Comparison of ENCODE assay signal across 9 cellular contexts in the genomic region with DNA sequence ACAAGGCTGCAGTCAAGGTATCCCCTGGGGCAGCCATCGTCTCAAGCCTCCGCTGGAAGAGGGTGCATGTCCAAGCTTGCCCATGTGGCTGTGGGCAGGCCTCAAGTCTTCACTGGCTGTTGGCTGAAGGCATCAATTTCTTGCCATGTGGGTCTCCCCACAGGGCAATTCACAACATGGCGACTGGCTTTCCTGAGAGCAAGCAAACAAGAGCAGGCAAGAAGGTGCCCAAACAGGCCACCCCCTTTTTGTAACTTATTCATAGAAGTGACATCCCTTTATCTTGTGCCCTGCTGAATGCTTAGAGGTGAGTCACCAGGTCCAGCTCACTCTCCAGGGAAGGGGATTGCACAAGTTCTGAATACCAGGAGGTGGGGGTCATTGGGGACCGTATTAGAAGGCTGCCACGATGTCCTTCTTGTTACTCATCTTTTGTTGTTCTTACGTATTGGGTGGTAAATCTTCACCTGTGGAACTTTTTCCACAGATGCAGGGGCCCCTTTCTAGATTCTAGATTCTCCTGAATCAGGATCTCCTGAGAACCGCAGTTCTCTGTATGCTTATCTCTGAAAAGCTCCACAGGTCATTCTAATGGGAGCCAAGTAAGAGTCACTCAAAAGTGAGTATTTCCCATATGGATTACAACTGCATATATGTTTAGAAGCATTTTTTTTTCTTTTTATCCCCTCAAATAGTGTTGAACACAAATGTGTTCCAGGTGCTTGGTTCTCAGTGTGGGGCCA. TPM values are rescaled to one million over a fixed set of nuclear protein-coding genes. Genes with fewer than 3 reads are reported as not detected.
A peak's percentile ranks its signal among the peaks of the same experiment; 100 is the strongest.
DNase-seq lines count a peak whose midpoint lies in the region; ATAC-seq and TF ChIP-seq lines count a peak whose summit lies in the region.
"Had no signal": no experiment of that assay in that cellular context is flagged by ENCODE, and none has a peak within 500 bp of the region (broad histone marks: within the 10 kb centered on the region; RNA-seq: fewer than 3 reads in every experiment).

No MANE protein-coding gene starts in this region.

- H3K79me2 ChIP-seq in neural cell (replicated peaks; ENCODE audit: insufficient read depth, low read length): no peaks in the 10 kb centered on the region

- H3F3A ChIP-seq in neural cell (ENCODE audit: insufficient read depth, low read length, poor library complexity, severe bottlenecking): peaks cover 8% of the 10 kb centered on the region

- no peak for ATAC-seq in activated CD4-positive, CD25-positive, alpha-beta regulatory T cell treated with anti-CD3 and anti-CD28 coated beads, Interleukin-2, amount 50 U/mL, for 24 hours
- ATAC-seq in HG02852 (IDR thresholded peaks at IDR 0.05; ENCODE audit: unreplicated experiment) (no peak), HG03439 (IDR thresholded peaks at IDR 0.05; ENCODE audit: unreplicated experiment) (no peak)

- H3K9me3 ChIP-seq in neural cell (ENCODE audit: low read length): no peaks in the 10 kb centered on the region

- intact Hi-C loops in CD14-positive monocyte (cut with micrococcal nuclease): no loop called here

- no peak for TF ChIP-seq EP300 in neural cell (conservative IDR thresholded peaks at IDR 0.05; ENCODE audit: poor library complexity, severe bottlenecking)

- peaks cover 0 to 6% (median 3%) of the 10 kb centered on the region in 7 donors for H3K9me3 Mint-ChIP-seq in CD14-positive monocyte
- peaks cover 9% of the 10 kb centered on the region for H3K9me3 Mint-ChIP-seq in T-helper 2 cell treated with Interferon-gamma antibody and Interleukin-4, amounts not matched to agents 5 μg/mL and 100 μg/mL, for 36 hours
- H3K9me3 Mint-ChIP-seq: activated naive CD8-positive, alpha-beta T cell treated with anti-CD3 and anti-CD28 coated beads for 36 hours had no signal

- H3K36me3 ChIP-seq in neural cell (ENCODE audit: insufficient read depth, low read length): no peaks in the 10 kb centered on the region

- H3K4me1 Mint-ChIP-seq in CD14-positive monocyte: peaks cover 30% of the 10 kb centered on the region
- peaks cover 7% of the 10 kb centered on the region for H3K4me1 Mint-ChIP-seq in T-helper 2 cell treated with Interferon-gamma antibody and Interleukin-4, amounts not matched to agents 5 μg/mL and 100 μg/mL, for 36 hours (ENCODE audit: low read depth)
- H3K4me1 Mint-ChIP-seq: activated naive CD8-positive, alpha-beta T cell treated with anti-CD3 and anti-CD28 coated beads for 36 hours had no signal

- no peaks in the 10 kb centered on the region for H4K20me1 ChIP-seq in neural cell (ENCODE audit: insufficient read depth)

- H3K27ac ChIP-seq in neural cell (ENCODE audit: low read length): peak overlapping the region; percentile 36

- peak overlapping the region in 2 of 7 donors; percentile 33 to 64 for H3K27ac Mint-ChIP-seq in CD14-positive monocyte
- H3K27ac Mint-ChIP-seq in T-helper 2 cell treated with Interferon-gamma antibody and Interleukin-4, amounts not matched to agents 5 μg/mL and 100 μg/mL, for 36 hours: no peak overlapping the region
- H3K27ac Mint-ChIP-seq: activated naive CD8-positive, alpha-beta T cell treated with anti-CD3 and anti-CD28 coated beads for 36 hours had no signal

- H3K27me3 ChIP-seq in neural cell (ENCODE audit: insufficient read depth, low read depth, low read length): no peaks in the 10 kb centered on the region

- H3K4me3 ChIP-seq in epithelial cell of proximal tubule (ENCODE audit: low read depth, low read length): no peak overlapping the region
- H3K4me3 ChIP-seq in neural cell (ENCODE audit: low read length): peak overlapping the region; percentile 33

- H3K36me3 Mint-ChIP-seq in CD14-positive monocyte: peaks cover 0 to 3% of the 10 kb centered on the region in 2 donors
- H3K36me3 Mint-ChIP-seq in T-helper 2 cell treated with Interferon-gamma antibody and Interleukin-4, amounts not matched to agents 5 μg/mL and 100 μg/mL, for 36 hours (ENCODE audit: low read depth): no peaks in the 10 kb centered on the region
- H3K36me3 Mint-ChIP-seq: activated naive CD8-positive, alpha-beta T cell treated with anti-CD3 and anti-CD28 coated beads for 36 hours had no signal

- TF ChIP-seq CTCF in CD14-positive monocyte (IDR thresholded peaks at IDR 0.05) (no peak), epithelial cell of proximal tubule (conservative IDR thresholded peaks at IDR 0.05; ENCODE audit: low read depth, low read length) (no peak), neural cell (IDR thresholded peaks at IDR 0.05; ENCODE audit: poor library complexity, severe bottlenecking) (no peak)

- peaks cover 3 to 6% (median 4%) of the 10 kb centered on the region in 3 donors for H3K27me3 Mint-ChIP-seq in CD14-positive monocyte (ENCODE audit: low read depth in 3 of 3)
- no peaks in the 10 kb centered on the region for H3K27me3 Mint-ChIP-seq in T-helper 2 cell treated with Interferon-gamma antibody and Interleukin-4, amounts not matched to agents 5 μg/mL and 100 μg/mL, for 36 hours (ENCODE audit: low read depth)

- peak overlapping the region in 1 of 2 donors; percentile 49 for H3K4me3 Mint-ChIP-seq in CD14-positive monocyte
- no peak overlapping the region for H3K4me3 Mint-ChIP-seq in T-helper 2 cell treated with Interferon-gamma antibody and Interleukin-4, amounts not matched to agents 5 μg/mL and 100 μg/mL, for 36 hours
- H3K4me3 Mint-ChIP-seq: activated naive CD8-positive, alpha-beta T cell treated with anti-CD3 and anti-CD28 coated beads for 36 hours had no signal

- H3K9ac ChIP-seq in neural cell (ENCODE audit: low read length): no peak overlapping the region

- H2AFZ ChIP-seq in neural cell (ENCODE audit: low read depth, low read length): no peak overlapping the region

- no peaks in the 10 kb centered on the region for H3K9me2 ChIP-seq in neural cell (ENCODE audit: insufficient read depth, low read length)

- TF ChIP-seq RAD21 in neural cell (conservative IDR thresholded peaks at IDR 0.05): no peak

- DNase-seq in CD14-positive monocyte (ENCODE audit: low spot score) (peak; percentile 63), NCI-H1105 (lab: John Stamatoyannopoulos, UW) (peak; percentile 12), epithelial cell of proximal tubule (ENCODE audit: low read depth) (peak; percentile 99)
- no peak for DNase-seq in T-helper 2 cell treated with Interferon-gamma antibody and Interleukin-4, amounts not matched to agents 5 μg/mL and 100 μg/mL, for 36 hours (ENCODE audit: low spot score)
- DNase-seq: activated naive CD8-positive, alpha-beta T cell treated with anti-CD3 and anti-CD28 coated beads for 36 hours had no signal

- H3K4me2 ChIP-seq in neural cell (ENCODE audit: low read length): no peak overlapping the region

TF ChIP-seq in neural cell, 6 proteins besides CTCF, POLR2A, EP300 and RAD21:
- TF ChIP-seq EZH2 (IDR thresholded peaks at IDR 0.05; ENCODE audit: borderline replicate concordance, insufficient read depth, low read length, poor library complexity, severe bottlenecking): no peak
- no peak for TF ChIP-seq POLR2AphosphoS5 (IDR thresholded peaks at IDR 0.05)
- no peak for TF ChIP-seq MXI1 (conservative IDR thresholded peaks at IDR 0.05; ENCODE audit: poor library complexity, severe bottlenecking)
- TF ChIP-seq, protein P1, sequence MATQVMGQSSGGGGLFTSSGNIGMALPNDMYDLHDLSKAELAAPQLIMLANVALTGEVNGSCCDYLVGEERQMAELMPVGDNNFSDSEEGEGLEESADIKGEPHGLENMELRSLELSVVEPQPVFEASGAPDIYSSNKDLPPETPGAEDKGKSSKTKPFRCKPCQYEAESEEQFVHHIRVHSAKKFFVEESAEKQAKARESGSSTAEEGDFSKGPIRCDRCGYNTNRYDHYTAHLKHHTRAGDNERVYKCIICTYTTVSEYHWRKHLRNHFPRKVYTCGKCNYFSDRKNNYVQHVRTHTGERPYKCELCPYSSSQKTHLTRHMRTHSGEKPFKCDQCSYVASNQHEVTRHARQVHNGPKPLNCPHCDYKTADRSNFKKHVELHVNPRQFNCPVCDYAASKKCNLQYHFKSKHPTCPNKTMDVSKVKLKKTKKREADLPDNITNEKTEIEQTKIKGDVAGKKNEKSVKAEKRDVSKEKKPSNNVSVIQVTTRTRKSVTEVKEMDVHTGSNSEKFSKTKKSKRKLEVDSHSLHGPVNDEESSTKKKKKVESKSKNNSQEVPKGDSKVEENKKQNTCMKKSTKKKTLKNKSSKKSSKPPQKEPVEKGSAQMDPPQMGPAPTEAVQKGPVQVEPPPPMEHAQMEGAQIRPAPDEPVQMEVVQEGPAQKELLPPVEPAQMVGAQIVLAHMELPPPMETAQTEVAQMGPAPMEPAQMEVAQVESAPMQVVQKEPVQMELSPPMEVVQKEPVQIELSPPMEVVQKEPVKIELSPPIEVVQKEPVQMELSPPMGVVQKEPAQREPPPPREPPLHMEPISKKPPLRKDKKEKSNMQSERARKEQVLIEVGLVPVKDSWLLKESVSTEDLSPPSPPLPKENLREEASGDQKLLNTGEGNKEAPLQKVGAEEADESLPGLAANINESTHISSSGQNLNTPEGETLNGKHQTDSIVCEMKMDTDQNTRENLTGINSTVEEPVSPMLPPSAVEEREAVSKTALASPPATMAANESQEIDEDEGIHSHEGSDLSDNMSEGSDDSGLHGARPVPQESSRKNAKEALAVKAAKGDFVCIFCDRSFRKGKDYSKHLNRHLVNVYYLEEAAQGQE (IDR thresholded peaks at IDR 0.05; ENCODE audit: borderline replicate concordance): no peak

RNA-seq across cellular contexts. Expression of a gene that starts 44.2 kb away (rescaled TPM):
- 10 to 100 TPM; 39.8 to 72.5 TPM for polyA plus RNA-seq in CD14-positive monocyte
- 104 and 148 TPM in 2 replicates for total RNA-seq in epithelial cell of proximal tubule
- polyA plus RNA-seq in neural cell: 1.4 and 2.2 TPM in 2 replicates
- 1.7 and 4.6 TPM in 2 replicates for polyA minus RNA-seq in neural cell

RNA-seq across cellular contexts. Expression of a gene that starts 57.8 kb away (rescaled TPM):
- polyA plus RNA-seq in CD14-positive monocyte (not detected), neural cell (43.6 and 48.4 TPM in 2 replicates)
- total RNA-seq in epithelial cell of proximal tubule: 54.5 and 133 TPM in 2 replicates
- 51.9 and 63.6 TPM in 2 replicates for polyA minus RNA-seq in neural cell

Comparison
In these comparisons a context has a peak if more than half of its experiments do, and no peak if none do; other contexts are left out.
1. RNA of a gene that starts 44.2 kb away (polyA plus RNA-seq): 39.8 to 72.5 TPM in CD14-positive monocyte; 1.4 to 2.2 TPM in neural cell; every median in the first group is over 10 times any median in the second.
2. RNA of a gene that starts 57.8 kb away (polyA plus RNA-seq): 43.6 to 48.4 TPM in neural cell; not detected in CD14-positive monocyte; every median in the first group is over 10 times any median in the second.